Comparison of ENCODE assay signal across 9 cellular contexts in genomic region chr20:35604444-35604750, GRCh38. TPM values are rescaled to one million over a fixed set of nuclear protein-coding genes. Genes with fewer than 3 reads are reported as not detected.
A peak's percentile ranks its signal among the peaks of the same experiment; 100 is the strongest.
DNase-seq lines count a peak whose midpoint lies in the region; ATAC-seq, FAIRE-seq and TF ChIP-seq lines count a peak whose summit lies in the region.
"Had no signal": no experiment of that assay in that cellular context is flagged by ENCODE, and none has a peak within 500 bp of the region (broad histone marks: within the 10 kb centered on the region; RNA-seq: fewer than 3 reads in every experiment).

No MANE protein-coding gene starts in this region.

- H3K79me2 ChIP-seq in endothelial cell of umbilical vein (ENCODE audit: control insufficient read depth, insufficient read depth, low read length) = no peaks in the 10 kb centered on the region

- H3K9me3 Mint-ChIP-seq in activated naive CD8-positive, alpha-beta T cell treated with anti-CD3 and anti-CD28 coated beads, Interleukin-2, amount 50 U/mL, for 24 hours = no peaks in the 10 kb centered on the region
- no peaks in the 10 kb centered on the region for H3K9me3 Mint-ChIP-seq in activated naive CD8-positive, alpha-beta T cell treated with anti-CD3 and anti-CD28 coated beads for 36 hours
- no peaks in the 10 kb centered on the region for H3K9me3 Mint-ChIP-seq in type B pancreatic cell
- H3K9me3 Mint-ChIP-seq: central memory CD8-positive, alpha-beta T cell had no signal

- TF ChIP-seq CTCF in endothelial cell of umbilical vein (IDR thresholded peaks at IDR 0.05; ENCODE audit: extremely low read depth in 1 of 2, insufficient read depth in 1 of 2, low read depth in 1 of 2, low read length in 2 of 2) = peak; percentile 39 to 45
- TF ChIP-seq CTCF in type B pancreatic cell (conservative IDR thresholded peaks at IDR 0.05) = peak; percentile 25

- dilution Hi-C loops in endothelial cell of umbilical vein (cut with MboI; ENCODE audit: extremely low pct_ligation_motif_present, low sequenced_read_pairs) = no loop called here

- no peak overlapping the region for H3K23ac ChIP-seq in neuronal stem cell (ENCODE audit: low read depth, low read length, poor library complexity)

- peaks cover 9 to 13% of the 10 kb centered on the region in 2 experiments for H3K27me3 ChIP-seq in endothelial cell of umbilical vein (ENCODE audit: control insufficient read depth in 2 of 2, insufficient read depth in 2 of 2, low read length in 2 of 2)
- H3K27me3 ChIP-seq in neuronal stem cell (ENCODE audit: control insufficient read depth in 3 of 3, insufficient read depth in 3 of 3, low read depth in 1 of 3, low read length in 3 of 3) = peaks cover 8 to 66% (median 35%) of the 10 kb centered on the region in 3 experiments

- H3K27ac Mint-ChIP-seq in activated naive CD8-positive, alpha-beta T cell treated with anti-CD3 and anti-CD28 coated beads, Interleukin-2, amount 50 U/mL, for 24 hours = no peak overlapping the region
- H3K27ac Mint-ChIP-seq in activated naive CD8-positive, alpha-beta T cell treated with anti-CD3 and anti-CD28 coated beads for 36 hours = no peak overlapping the region
- no peak overlapping the region for H3K27ac Mint-ChIP-seq in type B pancreatic cell

- no peak overlapping the region for H3K27ac ChIP-seq in endothelial cell of umbilical vein (ENCODE audit: insufficient read depth, low read depth, low read length)
- no peak overlapping the region for H3K27ac ChIP-seq in neuronal stem cell (replicated peaks; ENCODE audit: low read length)

- no CpG with 5 or more reads among the region's 4 CpGs for WGBS in neuronal stem cell (ENCODE audit: extremely low coverage in 2 of 2, insufficient read length in 2 of 2, insufficient replicate concordance in 1 of 2), 2 donors

- H4K8ac ChIP-seq in neuronal stem cell (ENCODE audit: low read depth, low read length) = no peak overlapping the region

- H3K36me3 Mint-ChIP-seq in activated naive CD8-positive, alpha-beta T cell treated with anti-CD3 and anti-CD28 coated beads, Interleukin-2, amount 50 U/mL, for 24 hours (ENCODE audit: low read depth) = no peaks in the 10 kb centered on the region
- H3K36me3 Mint-ChIP-seq in activated naive CD8-positive, alpha-beta T cell treated with anti-CD3 and anti-CD28 coated beads for 36 hours = no peaks in the 10 kb centered on the region
- no peaks in the 10 kb centered on the region for H3K36me3 Mint-ChIP-seq in type B pancreatic cell

- H3K4me3 ChIP-seq in endothelial cell of umbilical vein (replicated peaks in 1 of 3; ENCODE audit: insufficient read depth in 1 of 3, low read depth in 1 of 3, low read length in 3 of 3) (no peak overlapping the region), neuronal stem cell (ENCODE audit: low read length in 2 of 2) (no peak overlapping the region)

- no peak overlapping the region for H4K91ac ChIP-seq in neuronal stem cell (ENCODE audit: low read depth, low read length, poor library complexity)

- peaks cover 8% of the 10 kb centered on the region for H3K4me1 ChIP-seq in endothelial cell of umbilical vein (ENCODE audit: control insufficient read depth, extremely low read depth, insufficient read depth, low read length)
- H3K4me1 ChIP-seq in neuronal stem cell (ENCODE audit: control insufficient read depth in 2 of 2, insufficient read depth in 1 of 2, low read depth in 1 of 2, low read length in 2 of 2) = peaks cover 6 to 7% of the 10 kb centered on the region in 2 donors

- peak; percentile 36 for DNase-seq in activated naive CD8-positive, alpha-beta T cell treated with anti-CD3 and anti-CD28 coated beads, Interleukin-2, amount 50 U/mL, for 24 hours
- no peak for DNase-seq in activated naive CD8-positive, alpha-beta T cell treated with anti-CD3 and anti-CD28 coated beads for 36 hours
- DNase-seq in NCI-H69 (lab: John Stamatoyannopoulos, UW) (peak; percentile 64), endothelial cell of umbilical vein (ENCODE audit: low read depth, low spot score) (peak; percentile 23), type B pancreatic cell (ENCODE audit: extremely low spot score, unreplicated experiment) (no peak), neuronal stem cell (ENCODE audit: low spot score) (no peak)

- FAIRE-seq in endothelial cell of umbilical vein (lab: Jason Lieb, UNC) = no peak

- peaks cover 12% of the 10 kb centered on the region for H3K4me1 Mint-ChIP-seq in activated naive CD8-positive, alpha-beta T cell treated with anti-CD3 and anti-CD28 coated beads, Interleukin-2, amount 50 U/mL, for 24 hours
- H3K4me1 Mint-ChIP-seq in activated naive CD8-positive, alpha-beta T cell treated with anti-CD3 and anti-CD28 coated beads for 36 hours = peaks cover 7% of the 10 kb centered on the region
- peaks cover 5% of the 10 kb centered on the region for H3K4me1 Mint-ChIP-seq in type B pancreatic cell (ENCODE audit: unreplicated experiment)
- H3K4me1 Mint-ChIP-seq: central memory CD8-positive, alpha-beta T cell had no signal

- peaks cover 30% of the 10 kb centered on the region for H3K27me3 Mint-ChIP-seq in activated naive CD8-positive, alpha-beta T cell treated with anti-CD3 and anti-CD28 coated beads, Interleukin-2, amount 50 U/mL, for 24 hours
- peaks cover 26% of the 10 kb centered on the region for H3K27me3 Mint-ChIP-seq in activated naive CD8-positive, alpha-beta T cell treated with anti-CD3 and anti-CD28 coated beads for 36 hours
- H3K27me3 Mint-ChIP-seq in type B pancreatic cell = peaks cover 45% of the 10 kb centered on the region
- H3K27me3 Mint-ChIP-seq: central memory CD8-positive, alpha-beta T cell had no signal

- no peak overlapping the region for H3K4ac ChIP-seq in neuronal stem cell (ENCODE audit: low read length)

- no peak overlapping the region for H2BK12ac ChIP-seq in neuronal stem cell (ENCODE audit: low read length)

- H3K9ac ChIP-seq in endothelial cell of umbilical vein (replicated peaks; ENCODE audit: extremely low read depth, insufficient read depth, low read length) (no peak overlapping the region), neuronal stem cell (ENCODE audit: low read depth, low read length, poor library complexity) (no peak overlapping the region)

- H3K9me1 ChIP-seq in endothelial cell of umbilical vein (replicated peaks; ENCODE audit: control insufficient read depth, extremely low read depth, insufficient read depth, low read length) = no peaks in the 10 kb centered on the region

- H3K14ac ChIP-seq in neuronal stem cell (ENCODE audit: low read length) = no peak overlapping the region

- H2AK5ac ChIP-seq in neuronal stem cell (ENCODE audit: low read depth, low read length) = no peak overlapping the region

- no peaks in the 10 kb centered on the region for H4K20me1 ChIP-seq in endothelial cell of umbilical vein (replicated peaks; ENCODE audit: control insufficient read depth, extremely low read depth, insufficient read depth, low read length)

- no peaks in the 10 kb centered on the region for H3K9me3 ChIP-seq in endothelial cell of umbilical vein (replicated peaks; ENCODE audit: control insufficient read depth, insufficient read depth, low read length)
- H3K9me3 ChIP-seq in neuronal stem cell (replicated peaks in 1 of 2; ENCODE audit: control insufficient read depth in 2 of 2, insufficient read depth in 1 of 2, low read depth in 1 of 2, low read length in 2 of 2) = peaks cover 0 to 3% of the 10 kb centered on the region in 2 donors

- H2BK120ac ChIP-seq in neuronal stem cell (ENCODE audit: low read depth, low read length) = no peak overlapping the region

- H2BK15ac ChIP-seq in neuronal stem cell (ENCODE audit: low read length) = no peak overlapping the region

- no peak overlapping the region for H3K4me2 ChIP-seq in endothelial cell of umbilical vein (ENCODE audit: insufficient read depth, low read length)
- H3K4me2 ChIP-seq in neuronal stem cell (ENCODE audit: insufficient read depth, low read length, poor library complexity, severe bottlenecking) = no peak overlapping the region

- intact Hi-C loops in endothelial cell of umbilical vein (cut with micrococcal nuclease) = loop anchor here (5.0 kb wide), 2 partner anchors 93 to 142 kb away; partner anchors contain the start of genes NFS1 and ROMO1

- BruUV-seq in endothelial cell of umbilical vein (replicated peaks; lab: Mats Ljungman, UMichigan) = no TSS peak

- no peak overlapping the region for H3K4me3 Mint-ChIP-seq in activated naive CD8-positive, alpha-beta T cell treated with anti-CD3 and anti-CD28 coated beads, Interleukin-2, amount 50 U/mL, for 24 hours
- no peak overlapping the region for H3K4me3 Mint-ChIP-seq in activated naive CD8-positive, alpha-beta T cell treated with anti-CD3 and anti-CD28 coated beads for 36 hours
- no peak overlapping the region for H3K4me3 Mint-ChIP-seq in type B pancreatic cell

- no peaks in the 10 kb centered on the region for H3K36me3 ChIP-seq in endothelial cell of umbilical vein (ENCODE audit: control insufficient read depth in 2 of 2, extremely low read depth in 1 of 2, insufficient read depth in 2 of 2, low read length in 2 of 2)
- H3K36me3 ChIP-seq in neuronal stem cell (replicated peaks in 1 of 2; ENCODE audit: control insufficient read depth in 2 of 2, insufficient read depth in 2 of 2, low read length in 2 of 2) = no peaks in the 10 kb centered on the region

- CTCF ChIA-PET in endothelial cell of umbilical vein (lab: Charles Lee) = interaction anchor here (0.9 to 2.0 kb wide), 13 partner anchors 8 to 141 kb away, joined by 3 to 12 read pairs (median 3); partner anchors contain the start of gene SPAG4

- H2AFZ ChIP-seq in endothelial cell of umbilical vein (ENCODE audit: low read depth, low read length) = no peak overlapping the region
- no peak overlapping the region for H2AFZ ChIP-seq in neuronal stem cell (ENCODE audit: low read length)

- no peak for TF ChIP-seq POLR2A in endothelial cell of umbilical vein (IDR thresholded peaks at IDR 0.05; ENCODE audit: low read depth, low read length)

- no peak for ATAC-seq in activated naive CD8-positive, alpha-beta T cell treated with anti-CD3 and anti-CD28 coated beads, Interleukin-2, amount 50 U/mL, for 24 hours
- no peak for ATAC-seq in GM21737 (IDR thresholded peaks at IDR 0.05; ENCODE audit: unreplicated experiment)
- no peak for ATAC-seq in GM19324 (IDR thresholded peaks at IDR 0.05; ENCODE audit: low FRiP score, unreplicated experiment)

- no peak overlapping the region for H2BK5ac ChIP-seq in neuronal stem cell (ENCODE audit: low read length)

- H3K79me1 ChIP-seq in neuronal stem cell (ENCODE audit: low read depth, low read length) = peaks cover 2% of the 10 kb centered on the region

- no peak overlapping the region for H3K18ac ChIP-seq in neuronal stem cell (ENCODE audit: low read length)

- POLR2A ChIA-PET in endothelial cell of umbilical vein (lab: Charles Lee) = no interaction called here

RNA-seq across cellular contexts. Expression of gene SPAG4, which starts 11.2 kb away (rescaled TPM):
- total RNA-seq in activated naive CD8-positive, alpha-beta T cell treated with anti-CD3 and anti-CD28 coated beads for 36 hours = 1 to 10 TPM; 7.8 to 8.0 TPM
- total RNA-seq in endothelial cell of umbilical vein (3.7 and 7.2 TPM in 2 replicates), type B pancreatic cell (ENCODE audit: low replicate concordance) (1.6 and 2.4 TPM in 2 replicates)
- polyA plus RNA-seq in endothelial cell of umbilical vein = 9.5 and 12.3 TPM in 2 replicates
- 4.9 and 7.4 TPM in 2 replicates for polyA plus RNA-seq in endothelial cell of umbilical vein (2011; cell fraction: cytosol; rRNA removed)
- polyA plus RNA-seq in endothelial cell of umbilical vein (2011; cell fraction: nucleus; rRNA removed) = 13.4 and 16.8 TPM in 2 replicates
- 4.2 and 8.0 TPM in 2 replicates for polyA plus RNA-seq in endothelial cell of umbilical vein (2012)
- polyA minus RNA-seq in endothelial cell of umbilical vein = 3.6 and 4.4 TPM in 2 replicates
- 1.5 TPM for polyA minus RNA-seq in endothelial cell of umbilical vein (2011; cell fraction: cytosol; rRNA and poly(A)+ RNA removed)
- polyA minus RNA-seq in endothelial cell of umbilical vein (2011; cell fraction: nucleus; rRNA and poly(A)+ RNA removed) = 0.87 and 2.8 TPM in 2 replicates
- polyA plus RNA-seq in neuronal stem cell (2013, experiment 1 of 2) = 3.1 TPM
- 3.2 TPM for polyA plus RNA-seq in neuronal stem cell (2013, experiment 2 of 2)

Comparison
In these comparisons a context has a peak if more than half of its experiments do, and no peak if none do; other contexts are left out.
1. DNase-seq: peak in activated naive CD8-positive, alpha-beta T cell treated with anti-CD3 and anti-CD28 coated beads, Interleukin-2, amount 50 U/mL, for 24 hours (single experiment), NCI-H69 (single experiment) and endothelial cell of umbilical vein (single experiment); none in activated naive CD8-positive, alpha-beta T cell treated with anti-CD3 and anti-CD28 coated beads for 36 hours (single experiment), type B pancreatic cell (single experiment) and neuronal stem cell (single experiment).